21 cellular contexts compared by ENCODE assay signal in the genomic region with DNA sequence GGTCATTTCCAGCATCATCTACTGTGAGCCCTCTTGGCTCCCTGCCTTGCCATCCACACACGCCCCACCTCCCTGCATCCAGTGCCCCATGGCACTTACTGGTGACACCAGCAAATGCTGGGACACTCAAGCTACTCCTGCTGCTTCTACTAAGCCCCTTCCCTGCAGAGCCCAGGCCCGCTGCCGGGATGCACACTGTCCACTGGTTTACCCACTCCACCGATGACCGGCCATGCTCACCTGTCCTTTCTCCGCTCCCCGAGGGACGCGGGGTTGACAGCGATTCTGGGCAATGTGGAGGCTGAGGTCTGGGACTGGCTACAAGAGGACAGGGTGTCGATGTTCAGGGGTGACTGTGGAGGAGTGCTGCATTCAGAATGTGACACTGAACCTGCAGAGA.
"Had no signal": no experiment of that assay in that cellular context is flagged by ENCODE, and none has a peak within 500 bp of the region (broad histone marks: within the 10 kb centered on the region; RNA-seq: fewer than 3 reads in every experiment).

No MANE protein-coding gene starts in this region.

- H3K9me3 ChIP-seq: SJCRH30 had no signal

- H3K4me1 ChIP-seq: SJCRH30 had no signal

- ATAC-seq: SK-N-SH treated with all-trans-retinoic acid at 6 μM for 48 hours had no signal

- FAIRE-seq: HTR-8/SVneo, RCC 7860 had no signal

- DNase-seq: KBM-7, MV-4-11, NCI-H1048, NCI-H1105, NCI-H1417, NCI-H146, NCI-H1694 treated with DMSO at 0.1 percent for 48 hours, NCI-H1930, NCI-H2081, NCI-H2107, NCI-H2227 treated with DMSO at 0.1 percent for 48 hours, NCI-H524, NCI-H69, NCI-H774, RPMI8226, SHP77 treated with DMSO at 0.1 percent for 48 hours, SJCRH30 had no signal

- H3K27me3 ChIP-seq: SJCRH30 had no signal

- H3K4me3 ChIP-seq: SJCRH30 had no signal

- H3K27ac ChIP-seq: HL-60, SJCRH30 had no signal
